ENCODE assay signal across 20 cellular contexts in genomic region chr6:125926711-125927110, GRCh38. TPM values are rescaled to one million over a fixed set of nuclear protein-coding genes. Genes with fewer than 3 reads are reported as not detected.
DNase-seq lines count a peak whose midpoint lies in the region; ATAC-seq and TF ChIP-seq lines count a peak whose summit lies in the region.
"Had no signal": no experiment of that assay in that cellular context is flagged by ENCODE, and none has a peak within 500 bp of the region (broad histone marks: within the 10 kb centered on the region; RNA-seq: fewer than 3 reads in every experiment).

No MANE protein-coding gene starts in this region.

- DNase-seq in SK-N-SH (no peak), osteocyte (ENCODE audit: extremely low spot score, unreplicated experiment) (no peak), heart right ventricle (no peak)
- no peak for DNase-seq in activated T-cell treated with anti-CD3 and anti-CD28 coated beads, Interleukin-2, amount 50 U/mL, for 24 hours
- DNase-seq in activated T-cell treated with anti-CD3 and anti-CD28 coated beads, Interleukin-2, amount 50 U/mL, for 48 hours: no peak
- no peak for DNase-seq in activated T-helper 1 cell treated with anti-CD3 and anti-CD28 coated beads, Interleukin-12 subunit alpha, Interleukin-12 subunit beta, Interleukin-2, Interleukin-4 antibody, amounts not matched to agents 30 ng/mL and 10 ng/mL and 1 ng/mL, durations not matched to agents 14 hours and 24 hours and 36 hours (ENCODE audit: low spot score)
- DNase-seq: BE2C; C1 segment of cervical spinal cord; CD4-positive, CD25-positive, alpha-beta regulatory T cell; CD8-positive, alpha-beta memory T cell; COR-L47; GDM1; GOT3; H7; HFFc6 had no signal

- CTCF ChIA-PET in SK-N-SH (lab: Yijun Ruan, JAX): interaction anchor here (0.9 to 3.6 kb wide), 2 partner anchors 13 to 30 kb away, joined by 3 to 18 read pairs; partner anchors contain the start of gene HINT3

- H3K4me1 Mint-ChIP-seq in activated T-cell treated with anti-CD3 and anti-CD28 coated beads, Interleukin-2, amount 50 U/mL, for 24 hours (ENCODE audit: low read depth): peaks cover 26% of the 10 kb centered on the region
- H3K4me1 Mint-ChIP-seq in activated T-helper 1 cell treated with anti-CD3 and anti-CD28 coated beads, Interleukin-12 subunit alpha, Interleukin-12 subunit beta, Interleukin-2, Interleukin-4 antibody, amounts not matched to agents 30 ng/mL and 10 ng/mL and 1 ng/mL, durations not matched to agents 14 hours and 24 hours and 36 hours (ENCODE audit: low read depth): peaks cover 56% of the 10 kb centered on the region
- peaks cover 64% of the 10 kb centered on the region for H3K4me1 Mint-ChIP-seq in osteocyte (ENCODE audit: unreplicated experiment)

- POLR2A ChIA-PET in SK-N-SH (lab: Yijun Ruan, JAX): no interaction called here

- ATAC-seq in SK-N-SH treated with all-trans-retinoic acid at 6 μM for 48 hours (peak; percentile 40; the same call in 2 of the 3 replicates), GM18861 (IDR thresholded peaks at IDR 0.05; ENCODE audit: unreplicated experiment) (no peak), heart right ventricle (no peak)
- ATAC-seq: HCT116 had no signal

- no peaks in the 10 kb centered on the region for H4K20me1 ChIP-seq in SK-N-SH (ENCODE audit: insufficient read depth)

- H3K9me3 Mint-ChIP-seq in activated T-cell treated with anti-CD3 and anti-CD28 coated beads, Interleukin-2, amount 50 U/mL, for 24 hours: peaks cover under 1% of the 10 kb centered on the region
- H3K9me3 Mint-ChIP-seq in activated T-helper 1 cell treated with anti-CD3 and anti-CD28 coated beads, Interleukin-12 subunit alpha, Interleukin-12 subunit beta, Interleukin-2, Interleukin-4 antibody, amounts not matched to agents 30 ng/mL and 10 ng/mL and 1 ng/mL, durations not matched to agents 14 hours and 24 hours and 36 hours: peaks cover 1% of the 10 kb centered on the region
- no peaks in the 10 kb centered on the region for H3K9me3 Mint-ChIP-seq in osteocyte (ENCODE audit: unreplicated experiment)
- H3K9me3 Mint-ChIP-seq: CD8-positive, alpha-beta memory T cell; HFFc6; IgD-negative memory B cell had no signal

- no peaks in the 10 kb centered on the region for H3K79me2 ChIP-seq in SK-N-SH (ENCODE audit: insufficient read depth)

- no peak overlapping the region for H3K4me3 Mint-ChIP-seq in activated T-cell treated with anti-CD3 and anti-CD28 coated beads, Interleukin-2, amount 50 U/mL, for 24 hours
- H3K4me3 Mint-ChIP-seq in activated T-helper 1 cell treated with anti-CD3 and anti-CD28 coated beads, Interleukin-12 subunit alpha, Interleukin-12 subunit beta, Interleukin-2, Interleukin-4 antibody, amounts not matched to agents 30 ng/mL and 10 ng/mL and 1 ng/mL, durations not matched to agents 14 hours and 24 hours and 36 hours: no peak overlapping the region
- no peak overlapping the region for H3K4me3 Mint-ChIP-seq in osteocyte (ENCODE audit: unreplicated experiment)
- H3K4me3 Mint-ChIP-seq: CD4-positive, CD25-positive, alpha-beta regulatory T cell; CD8-positive, alpha-beta memory T cell; HFFc6; IgD-negative memory B cell had no signal

- H3K27me3 ChIP-seq in SK-N-SH (ENCODE audit: insufficient read depth) (no peaks in the 10 kb centered on the region), heart right ventricle (no peaks in the 10 kb centered on the region)
- H3K27me3 ChIP-seq: BE2C had no signal

- TF ChIP-seq RAD21 in SK-N-SH (IDR thresholded peaks at IDR 0.05; ENCODE audit: low read length): no peak

- H2AFZ ChIP-seq in SK-N-SH (ENCODE audit: low read depth): no peak overlapping the region

- H3K27ac ChIP-seq in SK-N-SH (ENCODE audit: low read depth in 2 of 2, low read length in 1 of 2) (peak overlapping the region in 1 of 2 experiments; percentile 10; a peak in 2 of 4 replicates), heart right ventricle (no peak overlapping the region)
- H3K27ac ChIP-seq: 22Rv1 had no signal

- no peaks in the 10 kb centered on the region for H3K9me2 ChIP-seq in SK-N-SH

- no peak for TF ChIP-seq EP300 in SK-N-SH (IDR thresholded peaks at IDR 0.05; ENCODE audit: borderline replicate concordance in 1 of 2, low read depth in 1 of 2, low read length in 1 of 2)

- H3K9ac ChIP-seq in SK-N-SH: no peak overlapping the region

- H3F3A ChIP-seq in SK-N-SH (replicated peaks; ENCODE audit: insufficient read depth): no peaks in the 10 kb centered on the region

- H3K4me1 ChIP-seq in SK-N-SH (ENCODE audit: control insufficient read depth in 1 of 2, insufficient read depth in 2 of 2, low read depth in 1 of 2, low read length in 1 of 2) (peaks cover 0 to 11% of the 10 kb centered on the region in 2 experiments; a peak in 2 of 4 replicates), heart right ventricle (peaks cover 0 to 40% (median 0%) of the 10 kb centered on the region in 9 donors)

- no peak overlapping the region for H3K4me2 ChIP-seq in SK-N-SH

- intact Hi-C loops in activated T-helper 1 cell treated with anti-CD3 and anti-CD28 coated beads, Interleukin-12 subunit alpha, Interleukin-12 subunit beta, Interleukin-2, Interleukin-4 antibody, amounts not matched to agents 30 ng/mL and 10 ng/mL and 1 ng/mL, durations not matched to agents 14 hours and 24 hours and 36 hours (cut with micrococcal nuclease): loop anchor here (2.0 kb wide), 1 partner anchor 16 kb away; no protein-coding TSS in a partner anchor
- intact Hi-C loops in heart right ventricle (cut with DNase I): no loop called here

- H3K27me3 Mint-ChIP-seq in activated T-cell treated with anti-CD3 and anti-CD28 coated beads, Interleukin-2, amount 50 U/mL, for 24 hours: no peaks in the 10 kb centered on the region
- no peaks in the 10 kb centered on the region for H3K27me3 Mint-ChIP-seq in activated T-helper 1 cell treated with anti-CD3 and anti-CD28 coated beads, Interleukin-12 subunit alpha, Interleukin-12 subunit beta, Interleukin-2, Interleukin-4 antibody, amounts not matched to agents 30 ng/mL and 10 ng/mL and 1 ng/mL, durations not matched to agents 14 hours and 24 hours and 36 hours (ENCODE audit: insufficient read depth)
- H3K27me3 Mint-ChIP-seq in osteocyte (ENCODE audit: unreplicated experiment): no peaks in the 10 kb centered on the region
- H3K27me3 Mint-ChIP-seq: CD4-positive, CD25-positive, alpha-beta regulatory T cell; CD8-positive, alpha-beta memory T cell; IgD-negative memory B cell had no signal

- H3K36me3 ChIP-seq in SK-N-SH (replicated peaks in 1 of 2; ENCODE audit: control insufficient read depth in 1 of 2, insufficient read depth in 2 of 2, low read length in 1 of 2) (peaks cover 41 to 79% of the 10 kb centered on the region in 2 experiments), heart right ventricle (peaks cover 0 to 99% (median 37%) of the 10 kb centered on the region in 9 donors)

- peak overlapping the region; percentile 22 for H3K27ac Mint-ChIP-seq in activated T-cell treated with anti-CD3 and anti-CD28 coated beads, Interleukin-2, amount 50 U/mL, for 24 hours
- peak overlapping the region; percentile 43 for H3K27ac Mint-ChIP-seq in activated T-helper 1 cell treated with anti-CD3 and anti-CD28 coated beads, Interleukin-12 subunit alpha, Interleukin-12 subunit beta, Interleukin-2, Interleukin-4 antibody, amounts not matched to agents 30 ng/mL and 10 ng/mL and 1 ng/mL, durations not matched to agents 14 hours and 24 hours and 36 hours
- peak overlapping the region; percentile 69 for H3K27ac Mint-ChIP-seq in osteocyte (ENCODE audit: unreplicated experiment)
- H3K27ac Mint-ChIP-seq: CD4-positive, CD25-positive, alpha-beta regulatory T cell; HFFc6 had no signal

- TF ChIP-seq CTCF in SK-N-SH (IDR thresholded peaks at IDR 0.05): no peak
- TF ChIP-seq CTCF in osteocyte (IDR thresholded peaks at IDR 0.05): no peak
- TF ChIP-seq CTCF in heart right ventricle (IDR thresholded peaks at IDR 0.05): no peak

- H3K4me3 ChIP-seq in SK-N-SH (ENCODE audit: low read depth in 2 of 2, low read length in 1 of 2) (no peak overlapping the region), heart right ventricle (no peak overlapping the region)

- 90% methylated on average over 3 of the region's 3 CpGs for WGBS in SK-N-SH (ENCODE audit: low lambda C conversion rate)
- 91 to 95% methylated on average over 3 of the region's 3 CpGs for WGBS in heart right ventricle, 2 donors

- H3K9me3 ChIP-seq in SK-N-SH (no peaks in the 10 kb centered on the region), heart right ventricle (no peaks in the 10 kb centered on the region)
- H3K9me3 ChIP-seq: BE2C had no signal

- peaks cover 84% of the 10 kb centered on the region for H3K36me3 Mint-ChIP-seq in activated T-cell treated with anti-CD3 and anti-CD28 coated beads, Interleukin-2, amount 50 U/mL, for 24 hours (ENCODE audit: low read depth)
- H3K36me3 Mint-ChIP-seq in activated T-helper 1 cell treated with anti-CD3 and anti-CD28 coated beads, Interleukin-12 subunit alpha, Interleukin-12 subunit beta, Interleukin-2, Interleukin-4 antibody, amounts not matched to agents 30 ng/mL and 10 ng/mL and 1 ng/mL, durations not matched to agents 14 hours and 24 hours and 36 hours (ENCODE audit: low read depth): peaks cover 67% of the 10 kb centered on the region
- H3K36me3 Mint-ChIP-seq in osteocyte (ENCODE audit: unreplicated experiment): peaks cover 50% of the 10 kb centered on the region

TF ChIP-seq in SK-N-SH treated with all-trans-retinoic acid at 6 μM for 48 hours, 23 proteins besides CTCF, POLR2A, EP300 and RAD21 (continues in another document):
- TF ChIP-seq ISL1 (CRISPR knock-in tag; IDR thresholded peaks at IDR 0.05) (peak; percentile 75), BACH2 (CRISPR knock-in tag; IDR thresholded peaks at IDR 0.05; ENCODE audit: borderline replicate concordance) (no peak)

TF ChIP-seq in SK-N-SH, 30 proteins besides CTCF, POLR2A, EP300 and RAD21:
- no peak for TF ChIP-seq FOXJ3 (CRISPR knock-in tag; IDR thresholded peaks at IDR 0.05)

RNA-seq across cellular contexts. Expression of gene HINT3, which starts 29.9 kb away (rescaled TPM):
- polyA plus RNA-seq in SK-N-SH (2012; rRNA removed) (1.8 and 1.9 TPM in 2 replicates), heart right ventricle (10 to 100 TPM in 1 of 2 donors, 1 to 10 TPM in 1; 6.2 to 11.7 TPM)
- polyA plus RNA-seq in SK-N-SH (2012; cell fraction: cytosol; rRNA removed): 3.9 and 5.0 TPM in 2 replicates
- polyA plus RNA-seq in SK-N-SH (2012; cell fraction: nucleus; rRNA removed): 1.2 and 1.3 TPM in 2 replicates
- total RNA-seq in activated T-helper 1 cell treated with anti-CD3 and anti-CD28 coated beads, Interleukin-12 subunit alpha, Interleukin-12 subunit beta, Interleukin-2, Interleukin-4 antibody, amounts not matched to agents 30 ng/mL and 10 ng/mL and 1 ng/mL, durations not matched to agents 14 hours and 24 hours and 36 hours: 9.4 and 9.6 TPM in 2 replicates
- total RNA-seq in osteocyte (15.0 and 16.6 TPM in 2 replicates), heart right ventricle (10 to 100 TPM; 29.8 to 41.6 (median 33.8) TPM)

RNA-seq across cellular contexts. Expression of gene TRMT11, which starts 59.6 kb away (rescaled TPM):
- polyA plus RNA-seq in SK-N-SH (2012; rRNA removed): 15.0 and 22.8 TPM in 2 replicates
- polyA plus RNA-seq in SK-N-SH (2012; cell fraction: cytosol; rRNA removed): 21.8 and 28.3 TPM in 2 replicates
- polyA plus RNA-seq in SK-N-SH (2012; cell fraction: nucleus; rRNA removed): 24.8 and 64.2 TPM in 2 replicates
- total RNA-seq in activated T-helper 1 cell treated with anti-CD3 and anti-CD28 coated beads, Interleukin-12 subunit alpha, Interleukin-12 subunit beta, Interleukin-2, Interleukin-4 antibody, amounts not matched to agents 30 ng/mL and 10 ng/mL and 1 ng/mL, durations not matched to agents 14 hours and 24 hours and 36 hours: 27.9 and 29.1 TPM in 2 replicates
- total RNA-seq in osteocyte: 20.4 and 21.1 TPM in 2 replicates
- 10 to 100 TPM in 9 of 10 donors, 1 to 10 TPM in 1; 9.8 to 15.8 (median 11.0) TPM for total RNA-seq in heart right ventricle
- 10 to 100 TPM in 1 of 2 donors, 1 to 10 TPM in 1; 7.2 to 13.2 TPM for polyA plus RNA-seq in heart right ventricle
